16 cellular contexts compared by ENCODE assay signal in genomic region chrX:4754878-4755604, GRCh38.
A peak's percentile ranks its signal among the peaks of the same experiment; 100 is the strongest.
DNase-seq lines count a peak whose midpoint lies in the region; ATAC-seq and TF ChIP-seq lines count a peak whose summit lies in the region.
"Had no signal": no experiment of that assay in that cellular context is flagged by ENCODE, and none has a peak within 500 bp of the region (broad histone marks: within the 10 kb centered on the region; RNA-seq: fewer than 3 reads in every experiment).

No MANE protein-coding gene starts in this region.

- POLR2A ChIA-PET in PC-3 (lab: Charles Lee; ENCODE audit: unreplicated experiment), result no interaction called here

- no peaks in the 10 kb centered on the region for H3K9me2 ChIP-seq in PC-3 (replicated peaks; ENCODE audit: low read length)

- intact Hi-C loops in PC-3 (cut with micrococcal nuclease), result no loop called here

- CTCF ChIA-PET in PC-3 (lab: Charles Lee), result no interaction called here

- H3K27me3 ChIP-seq in PC-3 (ENCODE audit: low read length), result no peaks in the 10 kb centered on the region
- H3K27me3 ChIP-seq: vagina had no signal

- H3K4me2 ChIP-seq in PC-3 (ENCODE audit: low read length), result no peak overlapping the region

- peak; percentile 98 for ATAC-seq in GM18498 (IDR thresholded peaks at IDR 0.05; ENCODE audit: unreplicated experiment)
- ATAC-seq in GM19463 (IDR thresholded peaks at IDR 0.05; ENCODE audit: unreplicated experiment), result peak; percentile 85
- ATAC-seq in HG02798 (IDR thresholded peaks at IDR 0.05; ENCODE audit: poor library complexity, unreplicated experiment), result peak; percentile 82
- peak; percentile 80 for ATAC-seq in HG03575 (IDR thresholded peaks at IDR 0.05; ENCODE audit: extremely low read depth, insufficient number of reproducible peaks, low FRiP score, unreplicated experiment)
- no peak for ATAC-seq in PC-3

- H3K4me3 ChIP-seq in PC-3 (ENCODE audit: low read length), result no peak overlapping the region
- H3K4me3 ChIP-seq: HAP-1, vagina had no signal

- no peaks in the 10 kb centered on the region for H3K36me3 ChIP-seq in PC-3 (ENCODE audit: low read depth, low read length)
- H3K36me3 ChIP-seq: HAP-1, vagina, WERI-Rb-1 had no signal

- BruUV-seq in PC-3 (replicated peaks; lab: Mats Ljungman, UMichigan), result no TSS peak

- H3K9ac ChIP-seq in PC-3 (ENCODE audit: low read length), result no peak overlapping the region

- no peaks in the 10 kb centered on the region for H3F3A ChIP-seq in PC-3 (ENCODE audit: low read length, unreplicated experiment)

- no peak overlapping the region for H2AFZ ChIP-seq in PC-3 (ENCODE audit: low read length)

- H3K4me1 ChIP-seq in PC-3 (ENCODE audit: insufficient read depth, low read length), result no peaks in the 10 kb centered on the region
- H3K4me1 ChIP-seq: HAP-1, vagina had no signal

- H3K79me2 ChIP-seq in PC-3 (ENCODE audit: low read length), result no peaks in the 10 kb centered on the region

- no peak overlapping the region for H3K27ac ChIP-seq in PC-3 (ENCODE audit: low read length)
- H3K27ac ChIP-seq: vagina, WERI-Rb-1 had no signal

- DNase-seq in AG20443 (ENCODE audit: low spot score), result no peak
- DNase-seq in PC-3, result no peak
- DNase-seq in activated CD4-positive, alpha-beta T cell treated with anti-CD3 and anti-CD28 coated beads for 48 hours, result no peak
- no peak for DNase-seq in NCI-H1930 (lab: John Stamatoyannopoulos, UW)
- DNase-seq: amniotic stem cell, DMS79, foreskin fibroblast, NCI-H187 treated with DMSO at 0.1 percent for 48 hours, posterior cingulate gyrus, WERI-Rb-1 had no signal

- no peaks in the 10 kb centered on the region for H3K9me3 ChIP-seq in PC-3 (ENCODE audit: low read length)
- H3K9me3 ChIP-seq: HAP-1, vagina had no signal

- no peaks in the 10 kb centered on the region for H4K20me1 ChIP-seq in PC-3 (ENCODE audit: low read length)

- TF ChIP-seq CTCF in PC-3 (conservative IDR thresholded peaks at IDR 0.05; ENCODE audit: low read depth, low read length), result no peak
